In the genomic region with DNA sequence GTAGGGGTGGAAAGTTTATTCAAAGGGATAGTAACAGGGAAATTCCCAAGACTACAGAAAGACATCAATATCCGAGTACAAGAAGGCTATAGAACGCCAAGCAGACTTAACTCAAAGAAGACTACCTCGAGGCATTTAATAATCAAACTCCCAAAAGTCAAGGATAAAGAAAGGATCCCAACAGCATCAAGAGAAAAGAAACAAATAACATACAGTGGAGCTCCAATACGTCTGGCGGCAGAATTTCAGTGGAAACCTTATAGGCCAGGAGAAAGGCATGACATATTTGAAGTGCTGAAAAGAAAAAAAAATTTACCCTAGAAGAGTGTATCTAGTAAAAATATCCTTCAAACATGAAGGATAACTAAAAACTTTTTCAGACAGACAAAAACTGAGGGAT, we compare ENCODE assay signal across 6 cellular contexts.
"Had no signal": no experiment of that assay in that cellular context is flagged by ENCODE, and none has a peak within 500 bp of the region (broad histone marks: within the 10 kb centered on the region; RNA-seq: fewer than 3 reads in every experiment).

No MANE protein-coding gene starts in this region.

- H3K4me3 ChIP-seq: K562 had no signal

- ATAC-seq: HepG2, K562 had no signal

- H3K4me1 Mint-ChIP-seq: IgD-negative memory B cell had no signal

- H3K27me3 Mint-ChIP-seq: IgD-negative memory B cell had no signal

- H3K27ac ChIP-seq: HL-60 had no signal

- H3K27ac Mint-ChIP-seq: IgD-negative memory B cell had no signal

- DNase-seq: IMR-90, KBM-7 had no signal
